8 cellular contexts compared by ENCODE assay signal in the genomic region with DNA sequence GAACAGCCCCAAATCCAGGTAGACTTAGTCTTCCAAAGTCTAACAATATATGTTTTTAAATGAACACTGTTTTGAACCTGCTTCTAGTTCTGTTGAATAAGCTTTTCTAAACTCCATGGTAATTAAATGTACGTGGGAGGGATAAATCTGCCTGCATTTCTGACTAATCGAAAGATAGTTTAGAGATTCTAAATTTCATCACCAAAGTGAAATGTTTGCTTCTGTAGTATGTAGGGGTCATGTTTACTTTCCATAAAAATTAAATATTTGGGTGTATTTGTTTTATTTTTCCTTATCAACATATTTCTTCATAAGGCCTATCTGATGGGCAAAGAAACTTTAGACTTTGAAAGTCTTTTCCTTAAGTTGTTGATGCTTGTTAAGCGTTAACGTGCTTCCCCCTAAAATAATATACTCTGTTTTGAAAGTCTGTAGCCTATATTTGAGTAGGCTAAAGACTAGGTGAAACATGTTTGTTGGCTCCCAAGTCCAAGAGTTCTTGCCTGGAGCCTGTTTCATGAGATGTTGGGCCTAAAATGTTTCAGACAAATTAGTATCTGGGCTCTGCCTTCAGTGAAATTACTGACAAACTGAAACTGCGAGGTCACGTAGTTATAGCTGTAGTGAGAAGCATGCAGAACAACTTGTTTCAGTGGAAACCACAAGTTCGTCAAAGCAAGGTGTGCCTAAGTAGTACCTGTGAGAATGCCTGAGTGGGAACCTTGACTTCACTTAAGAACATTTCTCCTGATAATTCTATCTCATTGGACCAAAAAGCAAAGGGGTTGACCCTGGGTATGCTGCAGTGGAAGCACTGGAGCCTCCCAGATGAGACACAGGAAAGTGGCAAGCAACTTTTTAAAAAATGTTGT.
DNase-seq lines count a peak whose midpoint lies in the region; ATAC-seq and TF ChIP-seq lines count a peak whose summit lies in the region.

No MANE protein-coding gene starts in this region.

- no peak for TF ChIP-seq POLR2A in uterus (IDR thresholded peaks at IDR 0.05)

- in situ Hi-C loops in ACHN (cut with HindIII; ENCODE audit: low pct_ligation_motif_present, low pct_unique_long_range_greater_than_20kb, low sequenced_read_pairs) (no loop called here), G401 (cut with HindIII; ENCODE audit: low sequenced_read_pairs) (no loop called here)

- H3K27ac ChIP-seq in lung (ENCODE audit: low read depth in 1 of 2, low read length in 1 of 2) (peak overlapping the region; percentile 77 to 85), uterus (peak overlapping the region; percentile 23 to 57)

- H3K4me1 Mint-ChIP-seq in activated naive CD8-positive, alpha-beta T cell treated with anti-CD3 and anti-CD28 coated beads, Interleukin-2, amount 10 ng/mL, durations not matched to agents 7 days and 5 days, result peaks cover 59% of the 10 kb centered on the region

- H3K27me3 ChIP-seq in lung (ENCODE audit: control insufficient read depth, insufficient read depth) (no peaks in the 10 kb centered on the region), uterus (no peaks in the 10 kb centered on the region)

- POLR2A ChIA-PET in activated naive CD8-positive, alpha-beta T cell treated with anti-CD3 and anti-CD28 coated beads, Interleukin-2, amount 10 ng/mL, durations not matched to agents 7 days and 5 days (lab: Charles Lee), result interaction anchor here (1.0 to 1.1 kb wide), 2 partner anchors 38 to 435 kb away, joined by 3 read pairs; no protein-coding TSS in a partner anchor

- intact Hi-C loops in uterus (cut with DNase I; ENCODE audit: low total_unique reads), result no loop called here

- no peaks in the 10 kb centered on the region for H3K27me3 Mint-ChIP-seq in activated naive CD8-positive, alpha-beta T cell treated with anti-CD3 and anti-CD28 coated beads, Interleukin-2, amount 10 ng/mL, durations not matched to agents 7 days and 5 days

- no peaks in the 10 kb centered on the region for H3K36me3 ChIP-seq in lung (ENCODE audit: control insufficient read depth in 2 of 2, insufficient read depth in 2 of 2, low read length in 2 of 2)
- no peaks in the 10 kb centered on the region for H3K36me3 ChIP-seq in uterus

- peak overlapping the region; percentile 96 for H3K27ac Mint-ChIP-seq in activated naive CD8-positive, alpha-beta T cell treated with anti-CD3 and anti-CD28 coated beads, Interleukin-2, amount 10 ng/mL, durations not matched to agents 7 days and 5 days

- ATAC-seq in GM19351 (IDR thresholded peaks at IDR 0.05; ENCODE audit: unreplicated experiment) (peak; percentile 95), HG03342 (IDR thresholded peaks at IDR 0.05; ENCODE audit: unreplicated experiment) (peak; percentile 95), lung (ENCODE audit: insufficient read depth, low FRiP score) (peak; percentile 27)
- peak; percentile 74 for ATAC-seq in activated naive CD8-positive, alpha-beta T cell treated with anti-CD3 and anti-CD28 coated beads, Interleukin-2, amount 10 ng/mL, durations not matched to agents 7 days and 5 days (ENCODE audit: low read depth)

- H3K9me3 ChIP-seq in lung (ENCODE audit: control insufficient read depth in 2 of 2, insufficient read depth in 1 of 2, low read length in 1 of 2), result no peaks in the 10 kb centered on the region
- no peaks in the 10 kb centered on the region for H3K9me3 ChIP-seq in uterus

- peak overlapping the region; percentile 85 for H3K4me3 Mint-ChIP-seq in activated naive CD8-positive, alpha-beta T cell treated with anti-CD3 and anti-CD28 coated beads, Interleukin-2, amount 10 ng/mL, durations not matched to agents 7 days and 5 days

- H3K4me1 ChIP-seq in lung (ENCODE audit: control insufficient read depth in 2 of 2, insufficient read depth in 2 of 2, low read length in 2 of 2), result peaks cover 0 to 6% of the 10 kb centered on the region in 2 donors
- no peaks in the 10 kb centered on the region for H3K4me1 ChIP-seq in uterus

- 23 to 39% methylated on average over 7 of the region's 7 CpGs for WGBS in lung, 2 donors

- DNase-seq in ACHN (peak; percentile 31), lung (ENCODE audit: low spot score) (peak; percentile 56), uterus (no peak), G401 (ENCODE audit: low spot score) (no peak), AG08396 (ENCODE audit: low spot score) (no peak)
- peak; percentile 30 for DNase-seq in activated naive CD8-positive, alpha-beta T cell treated with anti-CD3 and anti-CD28 coated beads, Interleukin-2, amount 10 ng/mL, durations not matched to agents 7 days and 5 days

- TF ChIP-seq CTCF in lung (IDR thresholded peaks at IDR 0.05; ENCODE audit: control extremely low read depth, extremely low read depth) (no peak), uterus (IDR thresholded peaks at IDR 0.05) (no peak)

- peaks cover 24% of the 10 kb centered on the region for H3K36me3 Mint-ChIP-seq in activated naive CD8-positive, alpha-beta T cell treated with anti-CD3 and anti-CD28 coated beads, Interleukin-2, amount 10 ng/mL, durations not matched to agents 7 days and 5 days

- H3K9me3 Mint-ChIP-seq in activated naive CD8-positive, alpha-beta T cell treated with anti-CD3 and anti-CD28 coated beads, Interleukin-2, amount 10 ng/mL, durations not matched to agents 7 days and 5 days, result peaks cover 3% of the 10 kb centered on the region

- H3K4me3 ChIP-seq in lung (no peak overlapping the region), uterus (peak overlapping the region in 1 of 2 donors; percentile 26)

Comparison
In these comparisons a context has a peak if more than half of its experiments do, and no peak if none do; other contexts are left out.
1. DNase-seq: peak in ACHN (single experiment), activated naive CD8-positive, alpha-beta T cell treated with anti-CD3 and anti-CD28 coated beads, Interleukin-2, amount 10 ng/mL, durations not matched to agents 7 days and 5 days (single experiment) and lung (single experiment); none in uterus (0 of 2), G401 (single experiment) and AG08396 (single experiment).
2. ATAC-seq: peak in every context shown above with its lines; median percentile 95 in GM19351; 95 in HG03342; 74 in activated naive CD8-positive, alpha-beta T cell treated with anti-CD3 and anti-CD28 coated beads, Interleukin-2, amount 10 ng/mL, durations not matched to agents 7 days and 5 days; 27 in lung.